Comparison of ENCODE assay signal across 1 cellular context in genomic region chr6:36118550-36119107, GRCh38.
TF ChIP-seq lines count a peak whose summit lies in the region.

No MANE protein-coding gene starts in this region.

TF ChIP-seq in K562, 482 proteins besides CTCF, POLR2A, EP300 and RAD21 (continued from another document and continues in another):
- TF ChIP-seq STAT6 (CRISPR knock-in tag; IDR thresholded peaks at IDR 0.05), result no peak
- TF ChIP-seq HES1 (IDR thresholded peaks at IDR 0.05; ENCODE audit: low read depth), result peak; percentile 54; the same call in 1 of the 2 replicates
- TF ChIP-seq POLR2B (IDR thresholded peaks at IDR 0.05; ENCODE audit: low read depth, partially characterized antibody), result peak; percentile 32
- TF ChIP-seq BRF1 (IDR thresholded peaks at IDR 0.05; ENCODE audit: borderline replicate concordance, extremely low read depth, insufficient read length), result no peak
- TF ChIP-seq TRIM24 (IDR thresholded peaks at IDR 0.05), result peak; percentile 62 to 82; a peak in 3 of 4 replicates
- TF ChIP-seq ZNF699 (CRISPR knock-in tag; IDR thresholded peaks at IDR 0.05; ENCODE audit: insufficient replicate concordance), result no peak
- no peak for TF ChIP-seq BRCA1 (IDR thresholded peaks at IDR 0.05)
- no peak for TF ChIP-seq BRCA1 (CRISPR knock-in tag; IDR thresholded peaks at IDR 0.05)
- no peak for TF ChIP-seq BCOR (IDR thresholded peaks at IDR 0.05)
- TF ChIP-seq CREB3L1 (IDR thresholded peaks at IDR 0.05; ENCODE audit: borderline replicate concordance, low read depth), result no peak
- peak; percentile 93 for TF ChIP-seq FOSL1 (tag; conservative IDR thresholded peaks at IDR 0.05)
- no peak for TF ChIP-seq IRF2 (CRISPR knock-in tag; IDR thresholded peaks at IDR 0.05)
- TF ChIP-seq E2F4 (CRISPR knock-in tag; IDR thresholded peaks at IDR 0.05; ENCODE audit: low read depth), result no peak
- TF ChIP-seq COPS2 (conservative IDR thresholded peaks at IDR 0.05), result no peak
- no peak for TF ChIP-seq ZNF695 (CRISPR knock-in tag; IDR thresholded peaks at IDR 0.05)
- peak; percentile 70; the same call in 1 of the 2 replicates for TF ChIP-seq RUNX1 (IDR thresholded peaks at IDR 0.05; ENCODE audit: low read depth)
- TF ChIP-seq CBX2 (IDR thresholded peaks at IDR 0.05; ENCODE audit: insufficient read depth, low read length, poor library complexity, severe bottlenecking), result no peak
- 0 out of 2 replicates have a peak, but pooled peaks have one; percentile 75 for TF ChIP-seq PTBP1 (IDR thresholded peaks at IDR 0.05; ENCODE audit: low read depth, low read length)
- TF ChIP-seq ZNF436 (CRISPR knock-in tag; IDR thresholded peaks at IDR 0.05), result no peak
- no peak for TF ChIP-seq TAF7 (tag; IDR thresholded peaks at IDR 0.05)
- TF ChIP-seq TOE1 (IDR thresholded peaks at IDR 0.05; ENCODE audit: borderline replicate concordance), result peak; percentile 64; the same call in 1 of the 2 replicates
- no peak for TF ChIP-seq TOE1 (CRISPR knock-in tag; IDR thresholded peaks at IDR 0.05; ENCODE audit: borderline replicate concordance, low read depth)
- no peak for TF ChIP-seq TCF15 (CRISPR knock-in tag; IDR thresholded peaks at IDR 0.05)
- TF ChIP-seq CHD2 (IDR thresholded peaks at IDR 0.05; ENCODE audit: low read depth, low read length), result no peak
- peak; percentile 68 for TF ChIP-seq ZBTB12 (CRISPR knock-in tag; IDR thresholded peaks at IDR 0.05)
- TF ChIP-seq ZBTB5 (IDR thresholded peaks at IDR 0.05), result no peak
- peak; percentile 95 for TF ChIP-seq DACH1 (IDR thresholded peaks at IDR 0.05; ENCODE audit: partially characterized antibody)
- TF ChIP-seq GATAD2B (IDR thresholded peaks at IDR 0.05; ENCODE audit: borderline replicate concordance), result no peak; the same call in 1 of the 2 replicates
- no peak for TF ChIP-seq CHD7 (IDR thresholded peaks at IDR 0.05; ENCODE audit: low read depth, low read length)
- no peak for TF ChIP-seq DDX20 (tag; IDR thresholded peaks at IDR 0.05; ENCODE audit: low read depth)
- TF ChIP-seq ZNF12 (CRISPR knock-in tag; IDR thresholded peaks at IDR 0.05), result no peak
- TF ChIP-seq ZKSCAN3 (CRISPR knock-in tag; IDR thresholded peaks at IDR 0.05), result no peak
- no peak for TF ChIP-seq HSF4 (CRISPR knock-in tag; IDR thresholded peaks at IDR 0.05; ENCODE audit: borderline replicate concordance)
- no peak for TF ChIP-seq ZNF75A (CRISPR knock-in tag; IDR thresholded peaks at IDR 0.05)
- TF ChIP-seq MAFK (IDR thresholded peaks at IDR 0.05; ENCODE audit: low read length), result peak; percentile 88
- TF ChIP-seq GTF2E2 (tag; IDR thresholded peaks at IDR 0.05), result 0 out of 2 replicates have a peak, but pooled peaks have one; percentile 53
- TF ChIP-seq ZNF449 (CRISPR knock-in tag; IDR thresholded peaks at IDR 0.05), result no peak
- no peak for TF ChIP-seq CHD1 (IDR thresholded peaks at IDR 0.05; ENCODE audit: low read length)
